15 cellular contexts compared by ENCODE assay signal in the genomic region with DNA sequence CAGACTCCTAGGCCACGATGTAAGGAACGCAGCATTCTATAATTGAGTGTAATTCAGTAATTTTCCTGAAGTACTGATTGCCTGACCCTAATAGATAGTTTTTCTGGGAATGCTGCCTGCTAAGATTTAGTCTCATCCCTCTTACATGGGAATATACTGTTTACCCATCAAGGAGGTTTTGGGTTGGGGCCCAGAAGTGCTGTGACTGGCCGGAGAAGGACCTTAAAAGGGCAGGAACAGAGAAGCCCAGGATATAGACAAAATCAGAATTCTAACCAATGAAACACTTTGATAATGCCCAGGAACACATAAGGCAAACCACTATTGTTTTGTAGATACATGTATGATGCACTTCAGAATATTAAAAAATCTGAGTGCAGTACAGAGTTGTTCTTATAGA.
DNase-seq lines count a peak whose midpoint lies in the region; ATAC-seq lines count a peak whose summit lies in the region.
"Had no signal": no experiment of that assay in that cellular context is flagged by ENCODE, and none has a peak within 500 bp of the region (broad histone marks: within the 10 kb centered on the region; RNA-seq: fewer than 3 reads in every experiment).

No MANE protein-coding gene starts in this region.

- no peak overlapping the region for H3K9ac ChIP-seq in rectal smooth muscle tissue (ENCODE audit: low read length)

- H3K36me3 ChIP-seq in rectal smooth muscle tissue (ENCODE audit: control insufficient read depth, insufficient read depth, low read length) = no peaks in the 10 kb centered on the region
- H3K36me3 ChIP-seq: HAP-1 had no signal

- peak; percentile 16 for ATAC-seq in left lobe of liver
- no peak for ATAC-seq in HG03342 (IDR thresholded peaks at IDR 0.05; ENCODE audit: unreplicated experiment)

- H3K4me1 ChIP-seq in rectal smooth muscle tissue (ENCODE audit: control insufficient read depth, insufficient read depth, low read length) = peaks cover 11% of the 10 kb centered on the region
- H3K4me1 ChIP-seq: HAP-1 had no signal

- H3K27ac ChIP-seq in rectal smooth muscle tissue (ENCODE audit: low read depth, low read length) = peak overlapping the region; percentile 71

- H3K4me3 ChIP-seq in rectal smooth muscle tissue (ENCODE audit: low read length) = no peak overlapping the region
- H3K4me3 ChIP-seq: HAP-1 had no signal

- DNase-seq in fibroblast of peridontal ligament (ENCODE audit: extremely low read depth) = peak; percentile 11
- DNase-seq in left lobe of liver (ENCODE audit: low spot score) = no peak
- DNase-seq in NCI-H2171 (lab: John Stamatoyannopoulos, UW) = no peak
- DNase-seq in posterior cingulate gyrus = no peak
- no peak for DNase-seq in NCI-H69 (lab: John Stamatoyannopoulos, UW)
- DNase-seq: C1 segment of cervical spinal cord; Calu3; CD4-positive, alpha-beta memory T cell; COR-L47; DMS153; DND-41; GOT3 had no signal

- intact Hi-C loops in posterior cingulate gyrus (cut with DNase I) = no loop called here

- H3K27me3 ChIP-seq in rectal smooth muscle tissue (ENCODE audit: control insufficient read depth, insufficient read depth, low read length) = no peaks in the 10 kb centered on the region
